Comparison of ENCODE assay signal across 8 cellular contexts in genomic region chr5:94111209-94112004, GRCh38.
DNase-seq lines count a peak whose midpoint lies in the region; ATAC-seq and TF ChIP-seq lines count a peak whose summit lies in the region.

No MANE protein-coding gene starts in this region.

- peaks cover 19% of the 10 kb centered on the region for H3K9me3 Mint-ChIP-seq in activated naive CD8-positive, alpha-beta T cell treated with anti-CD3 and anti-CD28 coated beads for 36 hours
- peaks cover 7% of the 10 kb centered on the region for H3K9me3 Mint-ChIP-seq in osteocyte (ENCODE audit: unreplicated experiment)

- H3K4me3 ChIP-seq in GM12864 (ENCODE audit: low read depth, low read length) = peak overlapping the region; percentile 85
- H3K4me3 ChIP-seq in thymus (ENCODE audit: low read length) = peak overlapping the region; percentile 64

- H3K27ac Mint-ChIP-seq in activated naive CD8-positive, alpha-beta T cell treated with anti-CD3 and anti-CD28 coated beads for 36 hours = peak overlapping the region; percentile 90
- peak overlapping the region; percentile 98 for H3K27ac Mint-ChIP-seq in osteocyte (ENCODE audit: unreplicated experiment)

- peak overlapping the region; percentile 75 for H3K27ac ChIP-seq in thymus (ENCODE audit: low read depth)

- intact Hi-C loops in head of caudate nucleus (cut with DNase I) = no loop called here

- peak; percentile 100 for ATAC-seq in HG02642 (IDR thresholded peaks at IDR 0.05; ENCODE audit: poor library complexity, unreplicated experiment)

- no peaks in the 10 kb centered on the region for H3K36me3 ChIP-seq in thymus (ENCODE audit: control insufficient read depth, insufficient read depth)

- no peak for TF ChIP-seq CTCF in GM12864 (IDR thresholded peaks at IDR 0.05; ENCODE audit: low read depth, low read length, missing control alignments)
- peak; percentile 30 for TF ChIP-seq CTCF in osteocyte (IDR thresholded peaks at IDR 0.05)

- peak overlapping the region; percentile 91 for H3K4me3 Mint-ChIP-seq in activated naive CD8-positive, alpha-beta T cell treated with anti-CD3 and anti-CD28 coated beads for 36 hours
- H3K4me3 Mint-ChIP-seq in osteocyte (ENCODE audit: unreplicated experiment) = peak overlapping the region; percentile 89

- H3K9me3 ChIP-seq in thymus (ENCODE audit: control insufficient read depth) = peaks cover under 1% of the 10 kb centered on the region

- H3K36me3 Mint-ChIP-seq in activated naive CD8-positive, alpha-beta T cell treated with anti-CD3 and anti-CD28 coated beads for 36 hours = peaks cover 18% of the 10 kb centered on the region
- H3K36me3 Mint-ChIP-seq in osteocyte (ENCODE audit: unreplicated experiment) = peaks cover 4% of the 10 kb centered on the region

- no peaks in the 10 kb centered on the region for H3K4me1 ChIP-seq in thymus (ENCODE audit: control insufficient read depth, insufficient read depth, low read length)

- H3K27me3 Mint-ChIP-seq in activated naive CD8-positive, alpha-beta T cell treated with anti-CD3 and anti-CD28 coated beads for 36 hours = no peaks in the 10 kb centered on the region
- H3K27me3 Mint-ChIP-seq in osteocyte (ENCODE audit: unreplicated experiment) = no peaks in the 10 kb centered on the region

- H3K27me3 ChIP-seq in thymus (ENCODE audit: control insufficient read depth, insufficient read depth) = no peaks in the 10 kb centered on the region

- WGBS in thymus = 3% methylated on average over 51 of the region's 51 CpGs

- peaks cover 17% of the 10 kb centered on the region for H3K4me1 Mint-ChIP-seq in activated naive CD8-positive, alpha-beta T cell treated with anti-CD3 and anti-CD28 coated beads for 36 hours
- H3K4me1 Mint-ChIP-seq in osteocyte (ENCODE audit: unreplicated experiment) = peaks cover 15% of the 10 kb centered on the region

- DNase-seq in GM12864 (ENCODE audit: low read depth) = peak; percentile 89
- peak; percentile 84 for DNase-seq in NCI-H1092 treated with DMSO at 0.1 percent for 48 hours (lab: John Stamatoyannopoulos, UW)
- peak; percentile 96 for DNase-seq in SKM-1 (lab: John Stamatoyannopoulos, UW; ENCODE audit: unreplicated experiment)
- DNase-seq in activated naive CD8-positive, alpha-beta T cell treated with anti-CD3 and anti-CD28 coated beads for 36 hours = peak; percentile 92
- peak; percentile 91 to 98 (median 95) for DNase-seq in head of caudate nucleus
- DNase-seq in osteocyte (ENCODE audit: extremely low spot score, unreplicated experiment) = peak; percentile 97

Comparison
In these comparisons a context has a peak if more than half of its experiments do, and no peak if none do; other contexts are left out.
1. Peak in every context shown above with its lines: DNase-seq, ATAC-seq, H3K4me3 ChIP-seq and H3K27ac ChIP-seq.